Comparison of ENCODE assay signal across 23 cellular contexts in the genomic region with DNA sequence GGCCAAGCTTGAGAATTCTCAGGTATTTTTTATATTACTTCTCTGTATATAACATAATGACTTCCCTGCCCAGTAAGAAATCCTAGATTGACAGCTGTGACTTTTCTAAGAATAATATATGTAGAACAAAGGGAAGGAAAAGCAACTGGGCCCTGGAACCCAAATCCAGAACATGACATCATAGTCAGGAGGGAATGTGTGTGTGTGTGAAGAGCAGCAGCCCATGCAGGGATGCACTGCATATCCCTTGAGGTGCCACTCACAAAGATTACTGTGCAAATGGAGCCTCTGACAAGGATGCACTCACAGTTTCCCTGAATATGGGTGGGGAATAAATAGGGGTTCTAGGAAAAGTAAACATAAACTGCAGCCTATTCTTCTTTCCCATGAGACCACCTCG.
"Had no signal": no experiment of that assay in that cellular context is flagged by ENCODE, and none has a peak within 500 bp of the region (broad histone marks: within the 10 kb centered on the region; RNA-seq: fewer than 3 reads in every experiment).

No MANE protein-coding gene starts in this region.

- H3K4me3 Mint-ChIP-seq: mesothelial cell of epicardium; naive B cell; natural killer cell; stimulated activated naive B cell treated with anti-CD40 and anti-IgM and Interleukin-4, amounts not matched to agents 10 μg/mL and 1 μg/mL and 100 μg/mL, for 72 hours had no signal

- ATAC-seq: lower lobe of right lung; natural killer cell; stimulated activated naive B cell treated with anti-CD40 and anti-IgM and Interleukin-4, amounts not matched to agents 10 μg/mL and 1 μg/mL and 100 μg/mL, for 72 hours; stimulated activated naive CD8-positive, alpha-beta T cell treated with anti-CD3 and anti-CD28 coated beads, Interleukin-15, Interleukin-2, amounts not matched to agents 100 U/mL and 50 U/mL, for 24 hours had no signal

- H2AFZ ChIP-seq: hepatocyte had no signal

- H3K4me1 Mint-ChIP-seq: naive B cell; natural killer cell; stimulated activated naive B cell treated with anti-CD40 and anti-IgM and Interleukin-4, amounts not matched to agents 10 μg/mL and 1 μg/mL and 100 μg/mL, for 72 hours had no signal

- H3K27ac ChIP-seq: hepatocyte, lower lobe of right lung, ovary, right atrium auricular region, sigmoid colon, stomach, testis, thyroid gland, upper lobe of left lung had no signal

- H3K27me3 Mint-ChIP-seq: progenitor cell of endocrine pancreas had no signal

- H3K27ac Mint-ChIP-seq: mesothelial cell of epicardium; naive B cell; natural killer cell; progenitor cell of endocrine pancreas; stimulated activated naive B cell treated with anti-CD40 and anti-IgM and Interleukin-4, amounts not matched to agents 10 μg/mL and 1 μg/mL and 100 μg/mL, for 72 hours had no signal

- H3K9me3 ChIP-seq: heart right ventricle, lower lobe of right lung, ovary, right atrium auricular region, sigmoid colon, stomach, testis, thyroid gland, transverse colon, upper lobe of left lung had no signal

- H3K4me3 ChIP-seq: heart right ventricle, hepatocyte, lower lobe of right lung, ovary, right atrium auricular region, sigmoid colon, smooth muscle cell, stomach, testis, thyroid gland, transverse colon, upper lobe of left lung had no signal

- H3K4me2 ChIP-seq: hepatocyte, smooth muscle cell had no signal

- H3K27me3 ChIP-seq: hepatocyte, ovary, right atrium auricular region, sigmoid colon, stomach, testis, thyroid gland, transverse colon, upper lobe of left lung had no signal

- H3K9me3 Mint-ChIP-seq: stimulated activated naive B cell treated with anti-CD40 and anti-IgM and Interleukin-4, amounts not matched to agents 10 μg/mL and 1 μg/mL and 100 μg/mL, for 72 hours had no signal

- H3K36me3 Mint-ChIP-seq: mesothelial cell of epicardium; naive B cell; natural killer cell; stimulated activated naive B cell treated with anti-CD40 and anti-IgM and Interleukin-4, amounts not matched to agents 10 μg/mL and 1 μg/mL and 100 μg/mL, for 72 hours had no signal

- H3K79me2 ChIP-seq: hepatocyte had no signal

- H3K36me3 ChIP-seq: heart right ventricle, lower lobe of right lung, ovary, right atrium auricular region, sigmoid colon, stomach, thyroid gland, transverse colon, upper lobe of left lung had no signal

- H3K4me1 ChIP-seq: lower lobe of right lung, sigmoid colon, testis, thyroid gland, upper lobe of left lung had no signal

- DNase-seq: kidney glomerular epithelial cell; lower lobe of right lung; mammary epithelial cell; mesendoderm; naive B cell; natural killer cell; ovary; sigmoid colon; stimulated activated CD4-positive, alpha-beta T cell treated with anti-CD3 and anti-CD28 coated beads, Interleukin-1b, Interleukin-23, amount 100 ng/mL, for 48 hours; stimulated activated CD4-positive, alpha-beta T cell treated with anti-CD3 and anti-CD28 coated beads, Interleukin-2, amount 100 ng/mL, for 48 hours; stimulated activated naive B cell treated with anti-CD40 and anti-IgM and Interleukin-4, amounts not matched to agents 10 μg/mL and 1 μg/mL and 100 μg/mL, for 72 hours; stimulated activated naive CD8-positive, alpha-beta T cell treated with anti-CD3 and anti-CD28 coated beads, Interleukin-15, Interleukin-2, amounts not matched to agents 100 U/mL and 50 U/mL, for 24 hours; stomach; testis; thyroid gland; upper lobe of left lung had no signal
